Comparison of ENCODE assay signal across 1 cellular context in the genomic region with DNA sequence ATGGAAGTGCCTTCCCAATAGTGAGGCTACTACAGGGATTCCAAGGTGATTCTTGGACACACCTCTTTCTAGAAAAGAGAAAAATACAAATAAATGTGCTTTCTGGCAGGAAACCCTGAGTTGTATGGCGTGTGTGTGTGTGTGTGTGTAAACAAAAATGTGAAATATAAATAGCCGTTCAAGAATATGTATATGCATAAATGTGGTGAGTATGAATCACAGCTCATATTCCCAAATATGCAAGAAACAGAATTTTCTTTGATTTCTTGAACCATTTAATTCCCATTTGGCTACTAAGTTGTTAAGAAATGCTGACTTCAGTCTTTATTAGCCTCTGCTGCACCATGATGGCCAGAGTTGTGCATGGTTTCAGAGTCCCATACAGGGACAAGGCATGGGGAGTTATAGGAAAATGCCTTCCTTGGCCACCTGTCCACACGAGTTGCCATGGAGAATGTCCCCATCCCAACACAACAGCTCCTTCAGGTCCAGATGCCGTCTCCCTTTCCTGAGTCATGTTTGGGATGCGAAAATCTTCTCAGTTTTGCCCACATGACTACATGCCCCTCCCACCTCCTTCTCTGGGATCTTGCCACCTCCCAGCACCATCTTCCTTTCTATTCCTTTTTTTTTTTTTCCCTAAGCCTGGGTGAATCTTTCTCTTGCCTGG.
TF ChIP-seq lines count a peak whose summit lies in the region.

No MANE protein-coding gene starts in this region.

TF ChIP-seq in K562, 482 proteins besides CTCF, POLR2A, EP300 and RAD21 (continued from another document):
- TF ChIP-seq, protein P1, sequence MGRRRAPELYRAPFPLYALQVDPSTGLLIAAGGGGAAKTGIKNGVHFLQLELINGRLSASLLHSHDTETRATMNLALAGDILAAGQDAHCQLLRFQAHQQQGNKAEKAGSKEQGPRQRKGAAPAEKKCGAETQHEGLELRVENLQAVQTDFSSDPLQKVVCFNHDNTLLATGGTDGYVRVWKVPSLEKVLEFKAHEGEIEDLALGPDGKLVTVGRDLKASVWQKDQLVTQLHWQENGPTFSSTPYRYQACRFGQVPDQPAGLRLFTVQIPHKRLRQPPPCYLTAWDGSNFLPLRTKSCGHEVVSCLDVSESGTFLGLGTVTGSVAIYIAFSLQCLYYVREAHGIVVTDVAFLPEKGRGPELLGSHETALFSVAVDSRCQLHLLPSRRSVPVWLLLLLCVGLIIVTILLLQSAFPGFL (CRISPR knock-in tag; IDR thresholded peaks at IDR 0.05), result no peak
- TF ChIP-seq RCOR1 (IDR thresholded peaks at IDR 0.05; ENCODE audit: borderline replicate concordance in 1 of 2, low read depth in 2 of 2, low read length in 2 of 2), result no peak
- 0 out of 2 replicates have a peak, but pooled peaks have one; percentile 15 for TF ChIP-seq MAFG (tag; conservative IDR thresholded peaks at IDR 0.05)
- no peak for TF ChIP-seq ZSCAN29 (IDR thresholded peaks at IDR 0.05)
- TF ChIP-seq BRD9 (IDR thresholded peaks at IDR 0.05; ENCODE audit: low read depth, partially characterized antibody), result no peak
- TF ChIP-seq, protein P2, sequence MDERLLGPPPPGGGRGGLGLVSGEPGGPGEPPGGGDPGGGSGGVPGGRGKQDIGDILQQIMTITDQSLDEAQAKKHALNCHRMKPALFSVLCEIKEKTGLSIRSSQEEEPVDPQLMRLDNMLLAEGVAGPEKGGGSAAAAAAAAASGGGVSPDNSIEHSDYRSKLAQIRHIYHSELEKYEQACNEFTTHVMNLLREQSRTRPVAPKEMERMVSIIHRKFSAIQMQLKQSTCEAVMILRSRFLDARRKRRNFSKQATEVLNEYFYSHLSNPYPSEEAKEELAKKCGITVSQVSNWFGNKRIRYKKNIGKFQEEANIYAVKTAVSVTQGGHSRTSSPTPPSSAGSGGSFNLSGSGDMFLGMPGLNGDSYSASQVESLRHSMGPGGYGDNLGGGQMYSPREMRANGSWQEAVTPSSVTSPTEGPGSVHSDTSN (CRISPR knock-in tag; IDR thresholded peaks at IDR 0.05; ENCODE audit: low read depth), result no peak
- TF ChIP-seq, protein P2 (tag; conservative IDR thresholded peaks at IDR 0.05; ENCODE audit: low read depth), result no peak
